ENCODE assay signal across 8 cellular contexts in genomic region chr5:68711311-68712200, GRCh38.
A peak's percentile ranks its signal among the peaks of the same experiment; 100 is the strongest.
DNase-seq lines count a peak whose midpoint lies in the region; ATAC-seq and TF ChIP-seq lines count a peak whose summit lies in the region.

No MANE protein-coding gene starts in this region.

- intact Hi-C loops in cardiac septum (cut with DNase I) = no loop called here
- intact Hi-C loops in gastrocnemius medialis (cut with DNase I; ENCODE audit: low total_unique reads) = loop anchor here (2.0 to 5.0 kb wide), 3 partner anchors 15 to 254 kb away; no protein-coding TSS in a partner anchor
- intact Hi-C loops in Caco-2 (cut with micrococcal nuclease; ENCODE audit: unreplicated experiment) = no loop called here

- no peaks in the 10 kb centered on the region for H3K36me3 ChIP-seq in cardiac muscle cell
- no peaks in the 10 kb centered on the region for H3K36me3 ChIP-seq in gastrocnemius medialis
- H3K36me3 ChIP-seq in Caco-2 (ENCODE audit: control insufficient read depth, insufficient read depth, low read length) = no peaks in the 10 kb centered on the region

- ATAC-seq in HG02973 (IDR thresholded peaks at IDR 0.05; ENCODE audit: unreplicated experiment) = peak; percentile 96
- ATAC-seq in activated CD8-positive, alpha-beta memory T cell treated with anti-CD3 and anti-CD28 coated beads, Interleukin-2, amount 10 ng/mL, durations not matched to agents 7 days and 5 days = peak; percentile 95
- ATAC-seq in gastrocnemius medialis = peak in 1 of 2 donors; percentile 36

- H3K4me1 ChIP-seq in cardiac muscle cell (ENCODE audit: low read depth) (peaks cover 61% of the 10 kb centered on the region), gastrocnemius medialis (peaks cover 31 to 50% of the 10 kb centered on the region in 2 donors), Caco-2 (no peaks in the 10 kb centered on the region)

- POLR2A ChIA-PET in Caco-2 (lab: Charles Lee) = no interaction called here

- peak overlapping the region; percentile 89 for H3K27ac Mint-ChIP-seq in activated CD8-positive, alpha-beta memory T cell treated with anti-CD3 and anti-CD28 coated beads, Interleukin-2, amount 10 ng/mL, durations not matched to agents 7 days and 5 days
- H3K27ac Mint-ChIP-seq in Caco-2 (ENCODE audit: unreplicated experiment) = no peak overlapping the region

- DNase-seq in cardiac muscle cell (ENCODE audit: low read depth in 1 of 2, low spot score in 1 of 2) = no peak
- DNase-seq in cardiac septum (ENCODE audit: low spot score) = no peak
- DNase-seq in activated CD8-positive, alpha-beta memory T cell treated with anti-CD3 and anti-CD28 coated beads, Interleukin-2, amount 10 ng/mL, durations not matched to agents 7 days and 5 days = peak; percentile 42
- DNase-seq in gastrocnemius medialis = peak in 1 of 2 donors; percentile 14
- no peak for DNase-seq in NCI-H526 treated with DMSO at 0.1 percent for 48 hours (lab: John Stamatoyannopoulos, UW)
- DNase-seq in Caco-2 = no peak
- DNase-seq in NCI-H146 (lab: John Stamatoyannopoulos, UW) = no peak

- in situ Hi-C loops in gastrocnemius medialis (cut with MboI; ENCODE audit: low sequenced_read_pairs in 4 of 4) = loop anchor here in 1 of 4 donors (25.0 kb wide), 1 partner anchor 424 kb away; no protein-coding TSS in a partner anchor

- H3K36me3 Mint-ChIP-seq in activated CD8-positive, alpha-beta memory T cell treated with anti-CD3 and anti-CD28 coated beads, Interleukin-2, amount 10 ng/mL, durations not matched to agents 7 days and 5 days = peaks cover 1% of the 10 kb centered on the region
- no peaks in the 10 kb centered on the region for H3K36me3 Mint-ChIP-seq in Caco-2 (ENCODE audit: insufficient read depth, unreplicated experiment)

- H3K4me3 ChIP-seq in cardiac muscle cell = no peak overlapping the region
- H3K4me3 ChIP-seq in gastrocnemius medialis = no peak overlapping the region
- H3K4me3 ChIP-seq in Caco-2 (ENCODE audit: low read depth, low read length) = no peak overlapping the region

- BruUV-seq in Caco-2 (replicated peaks; lab: Mats Ljungman, UMichigan) = no TSS peak

- H3K27me3 Mint-ChIP-seq in activated CD8-positive, alpha-beta memory T cell treated with anti-CD3 and anti-CD28 coated beads, Interleukin-2, amount 10 ng/mL, durations not matched to agents 7 days and 5 days = no peaks in the 10 kb centered on the region
- peaks cover 15% of the 10 kb centered on the region for H3K27me3 Mint-ChIP-seq in Caco-2 (ENCODE audit: insufficient read depth, unreplicated experiment)

- H3K27ac ChIP-seq in cardiac muscle cell = peak overlapping the region; percentile 91
- H3K27ac ChIP-seq in gastrocnemius medialis = peak overlapping the region; percentile 79 to 84 (median 82)

- TF ChIP-seq POLR2A in gastrocnemius medialis (IDR thresholded peaks at IDR 0.05) = no peak

- CTCF ChIA-PET in activated CD8-positive, alpha-beta memory T cell treated with anti-CD3 and anti-CD28 coated beads, Interleukin-2, amount 10 ng/mL, durations not matched to agents 7 days and 5 days (lab: Charles Lee) = interaction anchor here (1.3 to 1.5 kb wide), 4 partner anchors 12 to 425 kb away, joined by 3 to 4 read pairs (median 4); no protein-coding TSS in a partner anchor
- CTCF ChIA-PET in Caco-2 (lab: Charles Lee) = no interaction called here

- peak overlapping the region; percentile 37 for H3K4me3 Mint-ChIP-seq in activated CD8-positive, alpha-beta memory T cell treated with anti-CD3 and anti-CD28 coated beads, Interleukin-2, amount 10 ng/mL, durations not matched to agents 7 days and 5 days
- no peak overlapping the region for H3K4me3 Mint-ChIP-seq in Caco-2 (ENCODE audit: unreplicated experiment)

- no peaks in the 10 kb centered on the region for H3K27me3 ChIP-seq in cardiac muscle cell
- H3K27me3 ChIP-seq in gastrocnemius medialis = no peaks in the 10 kb centered on the region
- H3K27me3 ChIP-seq in Caco-2 (replicated peaks; ENCODE audit: control insufficient read depth, insufficient read depth, low read length) = no peaks in the 10 kb centered on the region

- no peaks in the 10 kb centered on the region for H3K9me3 Mint-ChIP-seq in activated CD8-positive, alpha-beta memory T cell treated with anti-CD3 and anti-CD28 coated beads, Interleukin-2, amount 10 ng/mL, durations not matched to agents 7 days and 5 days (ENCODE audit: low read depth)
- no peaks in the 10 kb centered on the region for H3K9me3 Mint-ChIP-seq in Caco-2 (ENCODE audit: unreplicated experiment)

- peaks cover 23% of the 10 kb centered on the region for H3K4me1 Mint-ChIP-seq in activated CD8-positive, alpha-beta memory T cell treated with anti-CD3 and anti-CD28 coated beads, Interleukin-2, amount 10 ng/mL, durations not matched to agents 7 days and 5 days
- no peaks in the 10 kb centered on the region for H3K4me1 Mint-ChIP-seq in Caco-2 (ENCODE audit: low read depth, unreplicated experiment)

- TF ChIP-seq CTCF in cardiac muscle cell (IDR thresholded peaks at IDR 0.05; ENCODE audit: low read depth, low read length) (no peak), gastrocnemius medialis (IDR thresholded peaks at IDR 0.05 in 4 of 5, conservative IDR thresholded peaks at IDR 0.05 in 1 of 5) (no peak), Caco-2 (IDR thresholded peaks at IDR 0.05; ENCODE audit: insufficient read depth in 1 of 2, low read depth in 1 of 2, low read length in 1 of 2, severe bottlenecking in 1 of 2, unreplicated experiment in 1 of 2) (no peak)

- H3K9me3 ChIP-seq in cardiac muscle cell (ENCODE audit: low read depth) (no peaks in the 10 kb centered on the region), gastrocnemius medialis (no peaks in the 10 kb centered on the region), Caco-2 (no peaks in the 10 kb centered on the region)
